1 cellular context compared by ENCODE assay signal in the genomic region with DNA sequence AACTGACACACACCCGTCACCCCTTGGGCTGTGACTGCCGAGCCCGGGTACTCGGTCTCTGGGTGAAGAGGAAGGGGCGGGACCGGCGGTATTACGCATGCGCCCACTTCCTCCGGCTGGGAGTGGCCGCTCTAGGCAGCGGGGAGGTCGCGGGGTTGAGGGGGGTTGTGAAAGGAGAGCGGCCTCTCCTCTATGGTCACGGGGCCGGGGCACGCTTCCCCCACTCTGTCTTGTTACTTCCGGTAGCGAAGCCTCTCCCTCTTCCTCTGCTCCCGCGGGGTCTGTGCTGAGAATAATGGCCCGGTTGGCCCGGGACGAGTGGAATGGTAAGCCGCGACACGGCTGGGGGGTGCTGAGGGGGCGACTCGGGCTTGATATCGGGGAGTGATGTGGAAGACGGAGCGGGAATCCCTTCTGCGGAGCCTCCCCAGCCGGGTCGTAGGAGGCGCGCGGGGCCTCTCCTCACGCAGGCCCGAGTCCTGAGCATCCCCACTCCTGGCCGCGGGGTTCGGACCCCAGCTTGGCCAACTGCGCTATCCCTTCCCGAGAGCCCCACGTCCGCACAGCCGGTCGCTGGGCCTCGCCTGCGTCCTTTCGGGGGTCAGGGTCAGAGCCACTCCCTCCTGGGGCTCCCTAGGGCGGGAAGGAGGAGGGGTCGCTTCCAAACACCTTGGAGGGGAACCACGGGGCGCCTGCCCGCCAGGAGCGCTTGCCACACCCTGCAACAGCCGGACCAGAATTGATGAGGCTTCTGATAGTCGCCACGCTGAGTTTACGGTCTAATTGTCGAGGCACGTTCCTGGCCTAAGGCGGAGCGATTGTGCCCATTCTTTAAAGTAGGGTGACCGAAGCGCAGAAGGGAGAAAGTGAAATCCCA.
TF ChIP-seq lines count a peak whose summit lies in the region.

TSS of gene BFAR (plus strand) at position 259 of the 877 bp plus-strand sequence. CDS start 11,396 bp downstream, outside the sequence.

TF ChIP-seq in HepG2, 621 proteins besides CTCF, POLR2A, EP300 and RAD21 (continued from another document and continues in another):
- TF ChIP-seq, protein P1, sequence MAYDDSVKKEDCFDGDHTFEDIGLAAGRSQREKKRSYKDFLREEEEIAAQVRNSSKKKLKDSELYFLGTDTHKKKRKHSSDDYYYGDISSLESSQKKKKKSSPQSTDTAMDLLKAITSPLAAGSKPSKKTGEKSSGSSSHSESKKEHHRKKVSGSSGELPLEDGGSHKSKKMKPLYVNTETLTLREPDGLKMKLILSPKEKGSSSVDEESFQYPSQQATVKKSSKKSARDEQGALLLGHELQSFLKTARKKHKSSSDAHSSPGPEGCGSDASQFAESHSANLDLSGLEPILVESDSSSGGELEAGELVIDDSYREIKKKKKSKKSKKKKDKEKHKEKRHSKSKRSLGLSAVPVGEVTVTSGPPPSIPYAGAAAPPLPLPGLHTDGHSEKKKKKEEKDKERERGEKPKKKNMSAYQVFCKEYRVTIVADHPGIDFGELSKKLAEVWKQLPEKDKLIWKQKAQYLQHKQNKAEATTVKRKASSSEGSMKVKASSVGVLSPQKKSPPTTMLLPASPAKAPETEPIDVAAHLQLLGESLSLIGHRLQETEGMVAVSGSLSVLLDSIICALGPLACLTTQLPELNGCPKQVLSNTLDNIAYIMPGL (CRISPR knock-in tag; IDR thresholded peaks at IDR 0.05; ENCODE audit: borderline replicate concordance in 1 of 2, low read depth in 1 of 2), result peak in 1 of 2 experiments; percentile 92; a peak in 2 of 4 replicates
- TF ChIP-seq SOX6 (IDR thresholded peaks at IDR 0.05) (no peak), SOX6 (CRISPR knock-in tag; IDR thresholded peaks at IDR 0.05) (peak; percentile 81), FOXJ3 (CRISPR knock-in tag; IDR thresholded peaks at IDR 0.05; ENCODE audit: borderline replicate concordance) (peak; percentile 86), ZSCAN12 (CRISPR knock-in tag; IDR thresholded peaks at IDR 0.05) (peak; percentile 63; the same call in 1 of the 2 replicates), GATAD1 (CRISPR knock-in tag; IDR thresholded peaks at IDR 0.05) (peak; percentile 96), ZNF501 (CRISPR knock-in tag; IDR thresholded peaks at IDR 0.05) (peak; percentile 91), ZNF317 (CRISPR knock-in tag; IDR thresholded peaks at IDR 0.05) (peak; percentile 66; the same call in 1 of the 2 replicates), SMAD1 (CRISPR knock-in tag; IDR thresholded peaks at IDR 0.05; ENCODE audit: borderline replicate concordance, low read depth) (peak; percentile 95; the same call in 1 of the 2 replicates), ZNF713 (CRISPR knock-in tag; IDR thresholded peaks at IDR 0.05) (no peak; the same call in 1 of the 2 replicates), NFYB (CRISPR knock-in tag; IDR thresholded peaks at IDR 0.05) (peak; percentile 46), ARID5B (CRISPR knock-in tag; IDR thresholded peaks at IDR 0.05) (peak; percentile 83), ZNF468 (CRISPR knock-in tag; IDR thresholded peaks at IDR 0.05) (no peak), SATB2 (CRISPR knock-in tag; IDR thresholded peaks at IDR 0.05) (peak; percentile 92), ZBTB40 (IDR thresholded peaks at IDR 0.05) (peak; percentile 15; the same call in 1 of the 2 replicates), ZBTB40 (CRISPR knock-in tag; IDR thresholded peaks at IDR 0.05) (peak; percentile 70; the same call in 1 of the 2 replicates), ZNF296 (CRISPR knock-in tag; conservative IDR thresholded peaks at IDR 0.05) (no peak), ZNF362 (CRISPR knock-in tag; IDR thresholded peaks at IDR 0.05; ENCODE audit: borderline replicate concordance) (peak; percentile 29; the same call in 1 of the 2 replicates), ELF1 (CRISPR knock-in tag; IDR thresholded peaks at IDR 0.05) (peak; percentile 92), NAIF1 (CRISPR knock-in tag; IDR thresholded peaks at IDR 0.05; ENCODE audit: borderline replicate concordance) (no peak), ZNF138 (CRISPR knock-in tag; IDR thresholded peaks at IDR 0.05; ENCODE audit: low read depth) (no peak), HOXD1 (CRISPR knock-in tag; IDR thresholded peaks at IDR 0.05) (peak; percentile 66)
- TF ChIP-seq, protein P2, sequence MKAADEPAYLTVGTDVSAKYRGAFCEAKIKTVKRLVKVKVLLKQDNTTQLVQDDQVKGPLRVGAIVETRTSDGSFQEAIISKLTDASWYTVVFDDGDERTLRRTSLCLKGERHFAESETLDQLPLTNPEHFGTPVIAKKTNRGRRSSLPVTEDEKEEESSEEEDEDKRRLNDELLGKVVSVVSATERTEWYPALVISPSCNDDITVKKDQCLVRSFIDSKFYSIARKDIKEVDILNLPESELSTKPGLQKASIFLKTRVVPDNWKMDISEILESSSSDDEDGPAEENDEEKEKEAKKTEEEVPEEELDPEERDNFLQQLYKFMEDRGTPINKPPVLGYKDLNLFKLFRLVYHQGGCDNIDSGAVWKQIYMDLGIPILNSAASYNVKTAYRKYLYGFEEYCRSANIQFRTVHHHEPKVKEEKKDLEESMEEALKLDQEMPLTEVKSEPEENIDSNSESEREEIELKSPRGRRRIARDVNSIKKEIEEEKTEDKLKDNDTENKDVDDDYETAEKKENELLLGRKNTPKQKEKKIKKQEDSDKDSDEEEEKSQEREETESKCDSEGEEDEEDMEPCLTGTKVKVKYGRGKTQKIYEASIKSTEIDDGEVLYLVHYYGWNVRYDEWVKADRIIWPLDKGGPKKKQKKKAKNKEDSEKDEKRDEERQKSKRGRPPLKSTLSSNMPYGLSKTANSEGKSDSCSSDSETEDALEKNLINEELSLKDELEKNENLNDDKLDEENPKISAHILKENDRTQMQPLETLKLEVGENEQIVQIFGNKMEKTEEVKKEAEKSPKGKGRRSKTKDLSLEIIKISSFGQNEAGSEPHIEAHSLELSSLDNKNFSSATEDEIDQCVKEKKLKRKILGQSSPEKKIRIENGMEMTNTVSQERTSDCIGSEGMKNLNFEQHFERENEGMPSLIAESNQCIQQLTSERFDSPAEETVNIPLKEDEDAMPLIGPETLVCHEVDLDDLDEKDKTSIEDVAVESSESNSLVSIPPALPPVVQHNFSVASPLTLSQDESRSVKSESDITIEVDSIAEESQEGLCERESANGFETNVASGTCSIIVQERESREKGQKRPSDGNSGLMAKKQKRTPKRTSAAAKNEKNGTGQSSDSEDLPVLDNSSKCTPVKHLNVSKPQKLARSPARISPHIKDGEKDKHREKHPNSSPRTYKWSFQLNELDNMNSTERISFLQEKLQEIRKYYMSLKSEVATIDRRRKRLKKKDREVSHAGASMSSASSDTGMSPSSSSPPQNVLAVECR (CRISPR knock-in tag; IDR thresholded peaks at IDR 0.05; ENCODE audit: borderline replicate concordance), result peak; percentile 94
- TF ChIP-seq, protein P3, sequence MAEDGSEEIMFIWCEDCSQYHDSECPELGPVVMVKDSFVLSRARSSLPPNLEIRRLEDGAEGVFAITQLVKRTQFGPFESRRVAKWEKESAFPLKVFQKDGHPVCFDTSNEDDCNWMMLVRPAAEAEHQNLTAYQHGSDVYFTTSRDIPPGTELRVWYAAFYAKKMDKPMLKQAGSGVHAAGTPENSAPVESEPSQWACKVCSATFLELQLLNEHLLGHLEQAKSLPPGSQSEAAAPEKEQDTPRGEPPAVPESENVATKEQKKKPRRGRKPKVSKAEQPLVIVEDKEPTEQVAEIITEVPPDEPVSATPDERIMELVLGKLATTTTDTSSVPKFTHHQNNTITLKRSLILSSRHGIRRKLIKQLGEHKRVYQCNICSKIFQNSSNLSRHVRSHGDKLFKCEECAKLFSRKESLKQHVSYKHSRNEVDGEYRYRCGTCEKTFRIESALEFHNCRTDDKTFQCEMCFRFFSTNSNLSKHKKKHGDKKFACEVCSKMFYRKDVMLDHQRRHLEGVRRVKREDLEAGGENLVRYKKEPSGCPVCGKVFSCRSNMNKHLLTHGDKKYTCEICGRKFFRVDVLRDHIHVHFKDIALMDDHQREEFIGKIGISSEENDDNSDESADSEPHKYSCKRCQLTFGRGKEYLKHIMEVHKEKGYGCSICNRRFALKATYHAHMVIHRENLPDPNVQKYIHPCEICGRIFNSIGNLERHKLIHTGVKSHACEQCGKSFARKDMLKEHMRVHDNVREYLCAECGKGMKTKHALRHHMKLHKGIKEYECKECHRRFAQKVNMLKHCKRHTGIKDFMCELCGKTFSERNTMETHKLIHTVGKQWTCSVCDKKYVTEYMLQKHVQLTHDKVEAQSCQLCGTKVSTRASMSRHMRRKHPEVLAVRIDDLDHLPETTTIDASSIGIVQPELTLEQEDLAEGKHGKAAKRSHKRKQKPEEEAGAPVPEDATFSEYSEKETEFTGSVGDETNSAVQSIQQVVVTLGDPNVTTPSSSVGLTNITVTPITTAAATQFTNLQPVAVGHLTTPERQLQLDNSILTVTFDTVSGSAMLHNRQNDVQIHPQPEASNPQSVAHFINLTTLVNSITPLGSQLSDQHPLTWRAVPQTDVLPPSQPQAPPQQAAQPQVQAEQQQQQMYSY (CRISPR knock-in tag; IDR thresholded peaks at IDR 0.05), result peak; percentile 45; the same call in 1 of the 2 replicates
